ENCODE assay signal across 9 cellular contexts in the genomic region with DNA sequence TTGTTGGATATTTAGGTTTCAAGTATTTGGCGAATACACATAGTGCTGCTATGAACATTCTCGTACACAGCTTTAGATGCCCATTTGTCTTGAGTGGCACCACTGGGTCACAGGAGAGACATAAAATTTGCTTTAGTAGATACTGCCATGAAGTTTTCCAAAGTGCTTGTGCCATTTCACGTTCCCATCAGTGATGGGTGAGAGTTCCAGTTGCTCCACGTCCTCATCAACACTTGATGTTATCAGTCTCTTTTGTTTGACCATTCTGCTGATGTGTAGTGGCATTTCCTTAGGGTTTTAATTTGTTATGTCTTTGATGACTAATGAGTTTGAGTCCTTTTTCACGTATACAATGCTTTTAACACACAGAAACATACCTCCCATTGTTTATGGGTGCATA.
"Had no signal": no experiment of that assay in that cellular context is flagged by ENCODE, and none has a peak within 500 bp of the region (broad histone marks: within the 10 kb centered on the region; RNA-seq: fewer than 3 reads in every experiment).

No MANE protein-coding gene starts in this region.

- H3K4me1 ChIP-seq: HAP-1 had no signal

- H3K36me3 ChIP-seq: HAP-1 had no signal

- H3K4me3 ChIP-seq: GM23338, HAP-1, K562 had no signal

- H2AFZ ChIP-seq: GM23338 had no signal

- H3K27ac ChIP-seq: HL-60 had no signal

- H3K9me3 ChIP-seq: HAP-1 had no signal

- FAIRE-seq: HTR-8/SVneo, K562 had no signal

- ATAC-seq: K562 had no signal

- H3K4me2 ChIP-seq: GM23338 had no signal

- DNase-seq: H7, HFFc6, IMR-90, KG1 had no signal
